Comparison of ENCODE assay signal across 8 cellular contexts in the genomic region with DNA sequence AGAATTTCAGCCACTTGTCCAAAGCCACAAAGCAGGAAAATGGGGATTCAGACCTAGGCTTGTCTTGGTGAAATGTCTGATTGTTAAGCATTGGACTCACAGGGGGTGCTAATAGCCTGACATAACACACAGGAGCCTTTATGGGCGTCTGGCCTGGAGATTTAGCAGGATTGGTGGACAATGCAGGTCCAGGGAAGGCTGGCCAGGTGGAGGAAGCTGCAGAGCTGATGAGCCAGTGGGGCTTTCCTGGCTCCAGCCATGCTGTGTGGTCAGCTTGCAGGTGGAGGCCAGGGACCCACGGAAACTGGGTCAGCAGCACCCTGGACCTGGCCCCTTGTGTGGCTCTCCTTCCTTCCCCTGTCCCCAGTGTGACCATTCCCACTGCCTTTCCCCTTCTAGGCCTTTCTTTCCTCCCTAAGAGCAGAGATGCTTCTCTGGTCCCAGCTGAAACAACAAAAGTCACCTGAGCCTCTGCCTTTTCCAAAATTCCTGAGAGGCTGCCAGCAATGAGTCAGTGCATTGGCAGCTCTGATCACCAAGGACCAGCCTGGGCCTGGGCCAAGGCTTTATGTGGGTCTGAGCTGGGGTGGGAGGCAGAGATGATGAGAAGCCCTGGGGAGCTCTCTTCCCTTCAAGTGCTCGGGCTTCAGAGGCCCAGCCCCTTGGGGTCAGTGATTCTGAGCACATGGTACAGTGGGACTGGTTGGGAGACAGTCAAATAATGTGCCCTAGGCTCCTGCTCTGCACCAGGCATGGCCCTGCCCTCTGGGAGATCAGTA.
A peak's percentile ranks its signal among the peaks of the same experiment; 100 is the strongest.
DNase-seq lines count a peak whose midpoint lies in the region; TF ChIP-seq lines count a peak whose summit lies in the region.
"Had no signal": no experiment of that assay in that cellular context is flagged by ENCODE, and none has a peak within 500 bp of the region (broad histone marks: within the 10 kb centered on the region; RNA-seq: fewer than 3 reads in every experiment).

No MANE protein-coding gene starts in this region.

- peaks cover 0 to 45% (median 41%) of the 10 kb centered on the region in 4 donors for H3K4me1 ChIP-seq in tibial artery

- peak overlapping the region; percentile 57 to 64 for H3K27ac ChIP-seq in tibial artery

- peaks cover 10% of the 10 kb centered on the region for H3K27me3 Mint-ChIP-seq in type B pancreatic cell
- H3K27me3 Mint-ChIP-seq: stimulated activated naive CD8-positive, alpha-beta T cell treated with anti-CD3 and anti-CD28 coated beads, Interleukin-15, Interleukin-2, amounts not matched to agents 100 ng/mL and 50 ng/mL, for 24 hours had no signal

- no peaks in the 10 kb centered on the region for H3K27me3 ChIP-seq in tibial artery

- peaks cover 0 to 10% (median 0%) of the 10 kb centered on the region in 3 donors for H3K36me3 ChIP-seq in tibial artery

- H3K36me3 Mint-ChIP-seq in type B pancreatic cell: peaks cover 2% of the 10 kb centered on the region

- no peak overlapping the region for H3K4me3 Mint-ChIP-seq in type B pancreatic cell
- H3K4me3 Mint-ChIP-seq: stimulated activated naive CD8-positive, alpha-beta T cell treated with anti-CD3 and anti-CD28 coated beads, Interleukin-15, Interleukin-2, amounts not matched to agents 100 ng/mL and 50 ng/mL, for 24 hours had no signal

- DNase-seq in LNCaP clone FGC (ENCODE audit: low read depth) (peak; percentile 3), astrocyte of the hippocampus (ENCODE audit: low read depth, low spot score) (peak; percentile 98), islet precursor cell (peak; percentile 93), tibial artery (peak; percentile 45 to 74), NCI-H82 (lab: John Stamatoyannopoulos, UW) (no peak), type B pancreatic cell (ENCODE audit: extremely low spot score, unreplicated experiment) (no peak), HEK293T (ENCODE audit: extremely low spot score) (no peak)

- no peak overlapping the region for H3K27ac Mint-ChIP-seq in type B pancreatic cell
- H3K27ac Mint-ChIP-seq: stimulated activated naive CD8-positive, alpha-beta T cell treated with anti-CD3 and anti-CD28 coated beads, Interleukin-15, Interleukin-2, amounts not matched to agents 100 ng/mL and 50 ng/mL, for 24 hours had no signal

- H3K4me3 ChIP-seq in LNCaP clone FGC (ENCODE audit: low read depth, low read length) (no peak overlapping the region), tibial artery (no peak overlapping the region)

- intact Hi-C loops in tibial artery (cut with DNase I; ENCODE audit: low total_unique reads): loop anchor here (5.0 kb wide), 1 partner anchor 342 kb away; a partner anchor contains a TSS

- POLR2A ChIA-PET in HEK293T (lab: Yijun Ruan, JAX): interaction anchor here (0.8 kb wide), 1 partner anchor 339 kb away, joined by 3 read pairs; no protein-coding TSS in a partner anchor

- H3K9me3 ChIP-seq in tibial artery: no peaks in the 10 kb centered on the region

- peaks cover 7% of the 10 kb centered on the region for H3K4me1 Mint-ChIP-seq in type B pancreatic cell (ENCODE audit: unreplicated experiment)

- TF ChIP-seq CTCF in LNCaP clone FGC (IDR thresholded peaks at IDR 0.05; ENCODE audit: control insufficient read depth, extremely low read depth, insufficient read depth) (no peak), tibial artery (IDR thresholded peaks at IDR 0.05) (no peak), type B pancreatic cell (conservative IDR thresholded peaks at IDR 0.05) (no peak)

- no peaks in the 10 kb centered on the region for H3K9me3 Mint-ChIP-seq in type B pancreatic cell
- H3K9me3 Mint-ChIP-seq: stimulated activated naive CD8-positive, alpha-beta T cell treated with anti-CD3 and anti-CD28 coated beads, Interleukin-15, Interleukin-2, amounts not matched to agents 100 ng/mL and 50 ng/mL, for 24 hours had no signal

- CTCF ChIA-PET in HEK293T (lab: Yijun Ruan, JAX): interaction anchor here (1.5 kb wide), 1 partner anchor 21 kb away, joined by 5 read pairs; no protein-coding TSS in a partner anchor

TF ChIP-seq in HEK293T, 16 proteins besides CTCF, POLR2A, EP300 and RAD21:
- TF ChIP-seq ZNF384 (IDR thresholded peaks at IDR 0.05) (no peak), FOXA1 (IDR thresholded peaks at IDR 0.05) (no peak)

Comparison
In these comparisons a context has a peak if more than half of its experiments do, and no peak if none do; other contexts are left out.
1. DNase-seq: peak in LNCaP clone FGC (single experiment), astrocyte of the hippocampus (single experiment), islet precursor cell (single experiment) and tibial artery (2 of 2); none in NCI-H82 (single experiment), type B pancreatic cell (single experiment) and HEK293T (single experiment).